In genomic region chr22:26134654-26135330, GRCh38 we compare ENCODE assay signal across 1 cellular context.
TF ChIP-seq lines count a peak whose summit lies in the region.

No MANE protein-coding gene starts in this region.

TF ChIP-seq in GM23338, 12 proteins besides CTCF, POLR2A, EP300 and RAD21 (continued from another document):
- TF ChIP-seq, protein P1, sequence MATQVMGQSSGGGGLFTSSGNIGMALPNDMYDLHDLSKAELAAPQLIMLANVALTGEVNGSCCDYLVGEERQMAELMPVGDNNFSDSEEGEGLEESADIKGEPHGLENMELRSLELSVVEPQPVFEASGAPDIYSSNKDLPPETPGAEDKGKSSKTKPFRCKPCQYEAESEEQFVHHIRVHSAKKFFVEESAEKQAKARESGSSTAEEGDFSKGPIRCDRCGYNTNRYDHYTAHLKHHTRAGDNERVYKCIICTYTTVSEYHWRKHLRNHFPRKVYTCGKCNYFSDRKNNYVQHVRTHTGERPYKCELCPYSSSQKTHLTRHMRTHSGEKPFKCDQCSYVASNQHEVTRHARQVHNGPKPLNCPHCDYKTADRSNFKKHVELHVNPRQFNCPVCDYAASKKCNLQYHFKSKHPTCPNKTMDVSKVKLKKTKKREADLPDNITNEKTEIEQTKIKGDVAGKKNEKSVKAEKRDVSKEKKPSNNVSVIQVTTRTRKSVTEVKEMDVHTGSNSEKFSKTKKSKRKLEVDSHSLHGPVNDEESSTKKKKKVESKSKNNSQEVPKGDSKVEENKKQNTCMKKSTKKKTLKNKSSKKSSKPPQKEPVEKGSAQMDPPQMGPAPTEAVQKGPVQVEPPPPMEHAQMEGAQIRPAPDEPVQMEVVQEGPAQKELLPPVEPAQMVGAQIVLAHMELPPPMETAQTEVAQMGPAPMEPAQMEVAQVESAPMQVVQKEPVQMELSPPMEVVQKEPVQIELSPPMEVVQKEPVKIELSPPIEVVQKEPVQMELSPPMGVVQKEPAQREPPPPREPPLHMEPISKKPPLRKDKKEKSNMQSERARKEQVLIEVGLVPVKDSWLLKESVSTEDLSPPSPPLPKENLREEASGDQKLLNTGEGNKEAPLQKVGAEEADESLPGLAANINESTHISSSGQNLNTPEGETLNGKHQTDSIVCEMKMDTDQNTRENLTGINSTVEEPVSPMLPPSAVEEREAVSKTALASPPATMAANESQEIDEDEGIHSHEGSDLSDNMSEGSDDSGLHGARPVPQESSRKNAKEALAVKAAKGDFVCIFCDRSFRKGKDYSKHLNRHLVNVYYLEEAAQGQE (IDR thresholded peaks at IDR 0.05; ENCODE audit: unreplicated experiment) = no peak
- TF ChIP-seq POLR2AphosphoS5 (IDR thresholded peaks at IDR 0.05; ENCODE audit: low read depth) (no peak), EZH2phosphoT487 (IDR thresholded peaks at IDR 0.05; ENCODE audit: unreplicated experiment) (no peak), STAT1 (IDR thresholded peaks at IDR 0.05; ENCODE audit: unreplicated experiment) (no peak), ZNF331 (CRISPR knock-in tag; IDR thresholded peaks at IDR 0.05; ENCODE audit: low read depth) (no peak)
